Comparison of ENCODE assay signal across 10 cellular contexts in genomic region chr13:50589139-50589538, GRCh38.
A peak's percentile ranks its signal among the peaks of the same experiment; 100 is the strongest.
DNase-seq lines count a peak whose midpoint lies in the region; ATAC-seq and TF ChIP-seq lines count a peak whose summit lies in the region.
"Had no signal": no experiment of that assay in that cellular context is flagged by ENCODE, and none has a peak within 500 bp of the region (broad histone marks: within the 10 kb centered on the region; RNA-seq: fewer than 3 reads in every experiment).

No MANE protein-coding gene starts in this region.

- H3K4me1 Mint-ChIP-seq in activated naive CD8-positive, alpha-beta T cell treated with anti-CD3 and anti-CD28 coated beads, Interleukin-2, amount 10 ng/mL, durations not matched to agents 7 days and 5 days: peaks cover 23% of the 10 kb centered on the region
- H3K4me1 Mint-ChIP-seq in activated naive CD8-positive, alpha-beta T cell treated with anti-CD3 and anti-CD28 coated beads for 36 hours: peaks cover 21% of the 10 kb centered on the region
- peaks cover 38% of the 10 kb centered on the region for H3K4me1 Mint-ChIP-seq in stimulated activated naive CD8-positive, alpha-beta T cell treated with anti-CD3 and anti-CD28 coated beads, Interleukin-15, amount 100 ng/mL, for 72 hours

- TF ChIP-seq CTCF in Panc1 (IDR thresholded peaks at IDR 0.05): no peak
- no peak for TF ChIP-seq CTCF in uterus (IDR thresholded peaks at IDR 0.05)

- H3K36me3 ChIP-seq in Panc1 (ENCODE audit: control insufficient read depth, insufficient read depth, low read length) (no peaks in the 10 kb centered on the region), uterus (no peaks in the 10 kb centered on the region)

- intact Hi-C loops in Panc1 (cut with micrococcal nuclease; ENCODE audit: unreplicated experiment): no loop called here
- intact Hi-C loops in uterus (cut with DNase I; ENCODE audit: low total_unique reads): no loop called here

- CTCF ChIA-PET in Panc1 (lab: Charles Lee): no interaction called here

- peaks cover 7% of the 10 kb centered on the region; the same call in 1 of the 2 replicates for H3K4me1 ChIP-seq in Panc1 (ENCODE audit: control insufficient read depth, insufficient read depth, low read length)
- H3K4me1 ChIP-seq in uterus: no peaks in the 10 kb centered on the region

- H3K9me3 Mint-ChIP-seq in activated naive CD8-positive, alpha-beta T cell treated with anti-CD3 and anti-CD28 coated beads, Interleukin-2, amount 10 ng/mL, durations not matched to agents 7 days and 5 days: no peaks in the 10 kb centered on the region
- no peaks in the 10 kb centered on the region for H3K9me3 Mint-ChIP-seq in activated naive CD8-positive, alpha-beta T cell treated with anti-CD3 and anti-CD28 coated beads for 36 hours
- no peaks in the 10 kb centered on the region for H3K9me3 Mint-ChIP-seq in stimulated activated naive CD8-positive, alpha-beta T cell treated with anti-CD3 and anti-CD28 coated beads, Interleukin-15, amount 100 ng/mL, for 72 hours

- no peak overlapping the region for H3K27ac Mint-ChIP-seq in activated naive CD8-positive, alpha-beta T cell treated with anti-CD3 and anti-CD28 coated beads, Interleukin-2, amount 10 ng/mL, durations not matched to agents 7 days and 5 days
- H3K27ac Mint-ChIP-seq in activated naive CD8-positive, alpha-beta T cell treated with anti-CD3 and anti-CD28 coated beads for 36 hours: no peak overlapping the region
- no peak overlapping the region for H3K27ac Mint-ChIP-seq in stimulated activated naive CD8-positive, alpha-beta T cell treated with anti-CD3 and anti-CD28 coated beads, Interleukin-15, amount 100 ng/mL, for 72 hours

- BruUV-seq in Panc1 (replicated peaks; lab: Mats Ljungman, UMichigan): no TSS peak

- no peaks in the 10 kb centered on the region for H3K36me3 Mint-ChIP-seq in activated naive CD8-positive, alpha-beta T cell treated with anti-CD3 and anti-CD28 coated beads, Interleukin-2, amount 10 ng/mL, durations not matched to agents 7 days and 5 days
- no peaks in the 10 kb centered on the region for H3K36me3 Mint-ChIP-seq in activated naive CD8-positive, alpha-beta T cell treated with anti-CD3 and anti-CD28 coated beads for 36 hours

- no peaks in the 10 kb centered on the region for H3K27me3 ChIP-seq in Panc1 (ENCODE audit: control insufficient read depth, insufficient read depth, low read length)
- H3K27me3 ChIP-seq in uterus: no peaks in the 10 kb centered on the region

- H3K27ac ChIP-seq in Panc1 (ENCODE audit: low read length) (0 out of 2 replicates have a peak overlapping the region, but pooled peaks have one; percentile 9), epithelial cell of prostate (peak overlapping the region; percentile 79), uterus (no peak overlapping the region)

- no peaks in the 10 kb centered on the region for H3K9me3 ChIP-seq in Panc1 (ENCODE audit: control insufficient read depth, insufficient read depth, low read depth, low read length)
- no peaks in the 10 kb centered on the region for H3K9me3 ChIP-seq in uterus

- H3K27me3 Mint-ChIP-seq in activated naive CD8-positive, alpha-beta T cell treated with anti-CD3 and anti-CD28 coated beads, Interleukin-2, amount 10 ng/mL, durations not matched to agents 7 days and 5 days: peaks cover 4% of the 10 kb centered on the region
- H3K27me3 Mint-ChIP-seq in activated naive CD8-positive, alpha-beta T cell treated with anti-CD3 and anti-CD28 coated beads for 36 hours: no peaks in the 10 kb centered on the region
- no peaks in the 10 kb centered on the region for H3K27me3 Mint-ChIP-seq in stimulated activated naive CD8-positive, alpha-beta T cell treated with anti-CD3 and anti-CD28 coated beads, Interleukin-15, amount 100 ng/mL, for 72 hours

- H3K4me3 Mint-ChIP-seq in activated naive CD8-positive, alpha-beta T cell treated with anti-CD3 and anti-CD28 coated beads, Interleukin-2, amount 10 ng/mL, durations not matched to agents 7 days and 5 days: no peak overlapping the region
- H3K4me3 Mint-ChIP-seq in activated naive CD8-positive, alpha-beta T cell treated with anti-CD3 and anti-CD28 coated beads for 36 hours: no peak overlapping the region
- H3K4me3 Mint-ChIP-seq in stimulated activated naive CD8-positive, alpha-beta T cell treated with anti-CD3 and anti-CD28 coated beads, Interleukin-15, amount 100 ng/mL, for 72 hours: no peak overlapping the region

- H3K4me3 ChIP-seq in Panc1 (ENCODE audit: low read depth in 2 of 2, low read length in 2 of 2) (no peak overlapping the region), uterus (no peak overlapping the region)

- TF ChIP-seq POLR2A in uterus (IDR thresholded peaks at IDR 0.05): no peak

- no peak for DNase-seq in activated naive CD8-positive, alpha-beta T cell treated with anti-CD3 and anti-CD28 coated beads, Interleukin-2, amount 10 ng/mL, durations not matched to agents 7 days and 5 days
- no peak for DNase-seq in activated naive CD8-positive, alpha-beta T cell treated with anti-CD3 and anti-CD28 coated beads for 36 hours
- DNase-seq in Panc1 (ENCODE audit: low read depth, low spot score): no peak
- peak; percentile 73 for DNase-seq in epithelial cell of prostate (ENCODE audit: low read depth, low spot score)
- DNase-seq in stimulated activated naive CD8-positive, alpha-beta T cell treated with anti-CD3 and anti-CD28 coated beads, Interleukin-15, amount 100 ng/mL, for 72 hours: no peak
- no peak for DNase-seq in uterus
- no peak for DNase-seq in COR-L47 (lab: John Stamatoyannopoulos, UW)
- DNase-seq in ecto neural progenitor cell (ENCODE audit: low spot score): no peak
- DNase-seq: activated CD4-positive, alpha-beta T cell treated with anti-CD3 and anti-CD28 coated beads for 4 hours; kidney had no signal

- in situ Hi-C loops in Panc1 (cut with HindIII; ENCODE audit: low pct_unique_long_range_greater_than_20kb, low sequenced_read_pairs): no loop called here

- ATAC-seq in activated naive CD8-positive, alpha-beta T cell treated with anti-CD3 and anti-CD28 coated beads, Interleukin-2, amount 10 ng/mL, durations not matched to agents 7 days and 5 days (ENCODE audit: low read depth): peak; percentile 65
- peak; percentile 83 for ATAC-seq in Panc1
- peak; percentile 25 for ATAC-seq in stimulated activated naive CD8-positive, alpha-beta T cell treated with anti-CD3 and anti-CD28 coated beads, Interleukin-15, amount 100 ng/mL, for 72 hours

- POLR2A ChIA-PET in activated naive CD8-positive, alpha-beta T cell treated with anti-CD3 and anti-CD28 coated beads, Interleukin-2, amount 10 ng/mL, durations not matched to agents 7 days and 5 days (lab: Charles Lee): interaction anchor here (0.9 to 1.4 kb wide), 2 partner anchors 12 to 323 kb away, joined by 3 read pairs; no protein-coding TSS in a partner anchor
- POLR2A ChIA-PET in Panc1 (lab: Charles Lee): no interaction called here

Comparison
In these comparisons a context has a peak if more than half of its experiments do, and no peak if none do; other contexts are left out.
1. ATAC-seq: peak in every context shown above with its lines; median percentile 83 in Panc1; 65 in activated naive CD8-positive, alpha-beta T cell treated with anti-CD3 and anti-CD28 coated beads, Interleukin-2, amount 10 ng/mL, durations not matched to agents 7 days and 5 days; 25 in stimulated activated naive CD8-positive, alpha-beta T cell treated with anti-CD3 and anti-CD28 coated beads, Interleukin-15, amount 100 ng/mL, for 72 hours.
2. H3K27ac ChIP-seq: peak in Panc1 (single experiment) and epithelial cell of prostate (single experiment); none in uterus (0 of 2).